ENCODE assay signal across 29 cellular contexts in genomic region chr1:29090937-29091618, GRCh38. TPM values are rescaled to one million over a fixed set of nuclear protein-coding genes. Genes with fewer than 3 reads are reported as not detected.
A peak's percentile ranks its signal among the peaks of the same experiment; 100 is the strongest.
DNase-seq lines count a peak whose midpoint lies in the region; ATAC-seq and TF ChIP-seq lines count a peak whose summit lies in the region.
"Had no signal": no experiment of that assay in that cellular context is flagged by ENCODE, and none has a peak within 500 bp of the region (broad histone marks: within the 10 kb centered on the region; RNA-seq: fewer than 3 reads in every experiment).

No MANE protein-coding gene starts in this region.

- peak overlapping the region in 3 of 4 donors; percentile 14 to 36 (median 25) for H3K27ac ChIP-seq in sigmoid colon
- H3K27ac ChIP-seq in esophagus squamous epithelium, result no peak overlapping the region
- H3K27ac ChIP-seq: gastroesophageal sphincter, neutrophil, PC-9, psoas muscle, thoracic aorta had no signal

- H3K4me3 ChIP-seq in sigmoid colon (no peak overlapping the region), esophagus squamous epithelium (no peak overlapping the region)
- H3K4me3 ChIP-seq: gastroesophageal sphincter, PC-9, psoas muscle, thoracic aorta, uterus had no signal

- TF ChIP-seq CTCF in sigmoid colon (IDR thresholded peaks at IDR 0.05), result no peak
- TF ChIP-seq CTCF in esophagus squamous epithelium (IDR thresholded peaks at IDR 0.05), result no peak

- intact Hi-C loops in sigmoid colon (cut with DNase I), result no loop called here
- intact Hi-C loops in esophagus squamous epithelium (cut with DNase I), result no loop called here

- peak; percentile 44 for DNase-seq in NCI-H2107 treated with DMSO at 0.1 percent for 48 hours (lab: John Stamatoyannopoulos, UW; ENCODE audit: unreplicated experiment)
- no peak for DNase-seq in NCI-H2107 (lab: John Stamatoyannopoulos, UW)
- peak; percentile 38 for DNase-seq in NCI-H2029 treated with DMSO at 0.1 percent for 48 hours (lab: John Stamatoyannopoulos, UW)
- DNase-seq in NCI-H748 treated with DMSO at 0.1 percent for 48 hours (lab: John Stamatoyannopoulos, UW), result peak; percentile 90
- DNase-seq in sigmoid colon, result no peak
- no peak for DNase-seq in stimulated activated CD4-positive, alpha-beta T cell treated with anti-CD3 and anti-CD28 coated beads, Interleukin-4, amount 100 ng/mL, for 4 hours
- no peak for DNase-seq in esophagus squamous epithelium (lab: John Stamatoyannopoulos, UW)
- DNase-seq: activated CD4-positive, alpha-beta T cell treated with anti-CD3 and anti-CD28 coated beads for 4 hours; activated gamma-delta T cell treated with Interleukin-2 at 50 U/mL for 16 hours; activated naive CD8-positive, alpha-beta T cell treated with anti-CD3 and anti-CD28 coated beads, Interleukin-2, amount 50 U/mL, for 24 hours; activated T-cell treated with anti-CD3 and anti-CD28 coated beads, Interleukin-2, amount 50 U/mL, for 4 hours; AML-193; CD8-positive, alpha-beta memory T cell; cerebellar nuclear complex; DND-41; H7; hypothalamus; NCI-H446 treated with DMSO at 0.1 percent for 48 hours; NK-92 treated with Interleukin-12 subunit alpha and Interleukin-12 subunit beta, amount 100 ng/mL, for 24 hours; PC-9; psoas muscle; SHP77; stimulated activated naive CD4-positive, alpha-beta T cell treated with Interleukin-2 at 50 U/mL for 16 hours; uterus had no signal

- H3K36me3 ChIP-seq in sigmoid colon, result no peaks in the 10 kb centered on the region
- peaks cover 0 to 30% (median 0%) of the 10 kb centered on the region in 3 donors for H3K36me3 ChIP-seq in esophagus squamous epithelium
- H3K36me3 ChIP-seq: gastroesophageal sphincter, thoracic aorta, uterus had no signal

- H3K27me3 ChIP-seq in sigmoid colon (no peaks in the 10 kb centered on the region), esophagus squamous epithelium (no peaks in the 10 kb centered on the region)
- H3K27me3 ChIP-seq: gastroesophageal sphincter, neutrophil, uterus had no signal

- H3K9me3 ChIP-seq in sigmoid colon (no peaks in the 10 kb centered on the region), esophagus squamous epithelium (no peaks in the 10 kb centered on the region)
- H3K9me3 ChIP-seq: gastroesophageal sphincter, neutrophil, psoas muscle, thoracic aorta, uterus had no signal

- no peak for TF ChIP-seq POLR2A in sigmoid colon (IDR thresholded peaks at IDR 0.05)
- TF ChIP-seq POLR2A in esophagus squamous epithelium (IDR thresholded peaks at IDR 0.05), result no peak

- ATAC-seq in GM18868 (IDR thresholded peaks at IDR 0.05; ENCODE audit: unreplicated experiment), result no peak
- ATAC-seq: activated naive CD8-positive, alpha-beta T cell treated with anti-CD3 and anti-CD28 coated beads, Interleukin-2, amount 50 U/mL, for 24 hours; activated T-cell treated with anti-CD3 and anti-CD28 coated beads, Interleukin-2, amount 50 U/mL, for 4 hours; gastroesophageal sphincter; psoas muscle had no signal

- no peak for TF ChIP-seq EP300 in sigmoid colon (IDR thresholded peaks at IDR 0.05)

- H3K4me1 ChIP-seq in sigmoid colon (peaks cover 0 to 9% (median 4%) of the 10 kb centered on the region in 4 donors), esophagus squamous epithelium (no peaks in the 10 kb centered on the region)
- H3K4me1 ChIP-seq: gastroesophageal sphincter, psoas muscle, uterus had no signal

RNA-seq across cellular contexts. Expression of gene TMEM200B, which starts 32.6 kb away (rescaled TPM):
- 10 to 100 TPM; 24.6 to 32.6 (median 31.3) TPM for total RNA-seq in sigmoid colon
- 1 to 10 TPM in 2 of 3 donors, under 1 TPM in 1; 0.23 to 5.5 (median 1.8) TPM for polyA plus RNA-seq in sigmoid colon
- 1 to 10 TPM in 3 of 4 donors, under 1 TPM in 1; 0.91 to 5.3 (median 3.4) TPM for total RNA-seq in esophagus squamous epithelium
- total RNA-seq: T-helper 2 cell treated with Interferon-gamma antibody and Interleukin-4, amounts not matched to agents 100 ng/mL and 5 ng/mL, for 36 hours had no signal

Comparison
In these comparisons a context has a peak if more than half of its experiments do, and no peak if none do; other contexts are left out.
1. DNase-seq: peak in NCI-H2107 treated with DMSO at 0.1 percent for 48 hours (single experiment), NCI-H2029 treated with DMSO at 0.1 percent for 48 hours (single experiment) and NCI-H748 treated with DMSO at 0.1 percent for 48 hours (single experiment); none in NCI-H2107 (single experiment), sigmoid colon (single experiment), stimulated activated CD4-positive, alpha-beta T cell treated with anti-CD3 and anti-CD28 coated beads, Interleukin-4, amount 100 ng/mL, for 4 hours (0 of 2) and esophagus squamous epithelium (single experiment).
2. H3K27ac ChIP-seq: peak in sigmoid colon (3 of 4); none in esophagus squamous epithelium (0 of 4).
3. RNA of gene TMEM200B, which starts 32.6 kb away (total RNA-seq): 24.6 to 32.6 TPM in sigmoid colon; 0.91 to 5.3 TPM in esophagus squamous epithelium; every median in the first group is over 4 times any median in the second.